ENCODE assay signal across 19 cellular contexts in the genomic region with DNA sequence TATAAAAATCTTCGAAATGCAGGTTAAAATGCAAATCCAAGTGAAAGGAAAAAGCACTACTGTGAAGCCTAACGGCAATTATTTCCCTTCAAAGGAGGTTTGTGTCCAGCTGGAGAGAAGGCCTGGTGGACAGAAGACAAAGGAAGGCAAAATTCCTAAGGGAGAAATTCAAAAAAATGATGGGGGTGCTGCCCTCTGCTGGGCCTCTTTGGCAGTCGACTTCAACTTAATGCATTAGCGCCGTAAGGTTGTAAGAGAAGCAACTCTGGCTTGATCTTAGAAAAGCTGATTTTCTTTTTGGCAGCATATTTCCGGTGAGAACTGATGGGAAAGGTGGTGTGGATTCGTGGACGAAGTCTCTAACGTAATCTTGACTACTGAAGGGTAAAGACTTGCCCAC. TPM values are rescaled to one million over a fixed set of nuclear protein-coding genes. Genes with fewer than 3 reads are reported as not detected.
DNase-seq lines count a peak whose midpoint lies in the region; ATAC-seq and TF ChIP-seq lines count a peak whose summit lies in the region.
"Had no signal": no experiment of that assay in that cellular context is flagged by ENCODE, and none has a peak within 500 bp of the region (broad histone marks: within the 10 kb centered on the region; RNA-seq: fewer than 3 reads in every experiment).

No MANE protein-coding gene starts in this region.

- H3K27ac ChIP-seq in GM23338 (ENCODE audit: low read depth) (no peak overlapping the region), PC-9 (no peak overlapping the region)
- H3K27ac ChIP-seq: BLaER1, Peyer's patch, suprapubic skin had no signal

- no peak overlapping the region for H3K4me3 Mint-ChIP-seq in GM23338
- no peak overlapping the region for H3K4me3 Mint-ChIP-seq in activated CD4-positive, alpha-beta T cell treated with anti-CD3 and anti-CD28 coated beads for 36 hours

- H3K4me1 ChIP-seq in GM23338 (ENCODE audit: insufficient read depth) (no peaks in the 10 kb centered on the region), PC-9 (replicated peaks; ENCODE audit: insufficient read depth) (no peaks in the 10 kb centered on the region)
- H3K4me1 ChIP-seq: BLaER1, Peyer's patch, suprapubic skin had no signal

- H2AFZ ChIP-seq in GM23338: no peak overlapping the region
- H2AFZ ChIP-seq in PC-9: no peak overlapping the region

- H3K4me3 ChIP-seq in BJ (ENCODE audit: low read depth, low read length) (no peak overlapping the region), GM23338 (no peak overlapping the region), PC-9 (no peak overlapping the region), fibroblast of mammary gland (ENCODE audit: control insufficient read depth, low read depth, low read length) (no peak overlapping the region)
- H3K4me3 ChIP-seq: BLaER1, Peyer's patch, suprapubic skin had no signal

- intact Hi-C loops in PC-9 (cut with micrococcal nuclease; ENCODE audit: unreplicated experiment): no loop called here
- intact Hi-C loops in activated CD4-positive, alpha-beta T cell treated with anti-CD3 and anti-CD28 coated beads for 36 hours (cut with DNase I, micrococcal nuclease): no loop called here

- 0 out of 2 replicates have a peak, but pooled peaks cover 10% of the 10 kb centered on the region for H3F3A ChIP-seq in GM23338 (replicated peaks; ENCODE audit: low read depth)
- peaks cover 15% of the 10 kb centered on the region for H3F3A ChIP-seq in PC-9 (ENCODE audit: insufficient read depth, low read depth)

- CTCF ChIA-PET in BJ (lab: Yijun Ruan, JAX): no interaction called here
- CTCF ChIA-PET in PC-9 (lab: Charles Lee): no interaction called here
- CTCF ChIA-PET in activated CD4-positive, alpha-beta T cell treated with anti-CD3 and anti-CD28 coated beads for 36 hours (lab: Charles Lee): no interaction called here

- peaks cover 63% of the 10 kb centered on the region for H3K9me3 ChIP-seq in PC-9 (ENCODE audit: insufficient read depth, low read depth)

- H4K20me1 ChIP-seq in GM23338 (replicated peaks; ENCODE audit: insufficient read depth): no peaks in the 10 kb centered on the region
- H4K20me1 ChIP-seq in PC-9 (ENCODE audit: insufficient read depth): no peaks in the 10 kb centered on the region
- H4K20me1 ChIP-seq: BLaER1 had no signal

- peaks cover 75% of the 10 kb centered on the region for H3K36me3 Mint-ChIP-seq in GM23338 (ENCODE audit: low read depth)
- H3K36me3 Mint-ChIP-seq in activated CD4-positive, alpha-beta T cell treated with anti-CD3 and anti-CD28 coated beads for 36 hours (ENCODE audit: low read depth): peaks cover 56% of the 10 kb centered on the region

- no peak overlapping the region for H3K4me2 ChIP-seq in GM23338
- no peak overlapping the region for H3K4me2 ChIP-seq in PC-9
- H3K4me2 ChIP-seq: BLaER1 had no signal

- peaks cover 96% of the 10 kb centered on the region for H3K9me3 Mint-ChIP-seq in GM23338
- peaks cover 64% of the 10 kb centered on the region for H3K9me3 Mint-ChIP-seq in activated CD4-positive, alpha-beta T cell treated with anti-CD3 and anti-CD28 coated beads for 36 hours (ENCODE audit: low read depth)

- H3K36me3 ChIP-seq in BJ (ENCODE audit: control insufficient read depth, insufficient read depth, low read length) (no peaks in the 10 kb centered on the region), GM23338 (ENCODE audit: insufficient read depth) (peaks cover 22% of the 10 kb centered on the region), PC-9 (ENCODE audit: low read depth) (0 out of 2 replicates have a peak, but pooled peaks cover 3% of the 10 kb centered on the region)

- H3K9me2 ChIP-seq in GM23338 (ENCODE audit: insufficient read depth): no peaks in the 10 kb centered on the region
- no peaks in the 10 kb centered on the region for H3K9me2 ChIP-seq in PC-9 (ENCODE audit: insufficient read depth)

- ATAC-seq in GM23338 (no peak), HG02588 (IDR thresholded peaks at IDR 0.05; ENCODE audit: unreplicated experiment) (no peak), HG03175 (IDR thresholded peaks at IDR 0.05; ENCODE audit: unreplicated experiment) (no peak)
- ATAC-seq in activated CD4-positive, alpha-beta T cell treated with anti-CD3 and anti-CD28 coated beads for 36 hours: no peak

- peaks cover 9% of the 10 kb centered on the region for H3K27me3 Mint-ChIP-seq in GM23338 (ENCODE audit: insufficient read depth, low read depth, poor library complexity)
- H3K27me3 Mint-ChIP-seq in activated CD4-positive, alpha-beta T cell treated with anti-CD3 and anti-CD28 coated beads for 36 hours: no peaks in the 10 kb centered on the region

- POLR2A ChIA-PET in BJ (lab: Charles Lee): no interaction called here
- POLR2A ChIA-PET in PC-9 (lab: Charles Lee; ENCODE audit: unreplicated experiment): no interaction called here
- POLR2A ChIA-PET in activated CD4-positive, alpha-beta T cell treated with anti-CD3 and anti-CD28 coated beads for 36 hours (lab: Charles Lee): no interaction called here

- no peaks in the 10 kb centered on the region for H3K4me1 Mint-ChIP-seq in GM23338
- H3K4me1 Mint-ChIP-seq in activated CD4-positive, alpha-beta T cell treated with anti-CD3 and anti-CD28 coated beads for 36 hours: no peaks in the 10 kb centered on the region

- H3K27ac Mint-ChIP-seq in GM23338: no peak overlapping the region
- H3K27ac Mint-ChIP-seq in activated CD4-positive, alpha-beta T cell treated with anti-CD3 and anti-CD28 coated beads for 36 hours: no peak overlapping the region

- 0 out of 2 replicates have a peak, but pooled peaks have one; percentile 9 for TF ChIP-seq CTCF in BJ (IDR thresholded peaks at IDR 0.05; ENCODE audit: insufficient read depth, low read depth, low read length)
- peak; percentile 53 to 82 for TF ChIP-seq CTCF in GM23338 (conservative IDR thresholded peaks at IDR 0.05; ENCODE audit: low read depth in 2 of 2)
- TF ChIP-seq CTCF in PC-9 (conservative IDR thresholded peaks at IDR 0.05): 0 out of 2 replicates have a peak, but pooled peaks have one; percentile 23
- TF ChIP-seq CTCF in fibroblast of mammary gland (conservative IDR thresholded peaks at IDR 0.05; ENCODE audit: control insufficient read depth, insufficient read depth, low read depth, low read length): peak; percentile 10

- H3K79me2 ChIP-seq in GM23338 (replicated peaks; ENCODE audit: insufficient read depth) (no peaks in the 10 kb centered on the region), PC-9 (ENCODE audit: low read depth) (no peaks in the 10 kb centered on the region)

- H3K27me3 ChIP-seq in BJ (ENCODE audit: control insufficient read depth, insufficient read depth, low read length) (no peaks in the 10 kb centered on the region), GM23338 (ENCODE audit: insufficient read depth) (0 out of 2 replicates have a peak, but pooled peaks cover 4% of the 10 kb centered on the region), PC-9 (ENCODE audit: insufficient read depth, low read depth) (no peaks in the 10 kb centered on the region)
- H3K27me3 ChIP-seq: BLaER1, Peyer's patch, suprapubic skin had no signal

- no TSS peak for BruUV-seq in PC-9 (replicated peaks; lab: Mats Ljungman, UMichigan)

- no peak for DNase-seq in BJ (ENCODE audit: low read depth)
- DNase-seq in GM23338 (ENCODE audit: low spot score): peak; percentile 62
- DNase-seq in PC-9: no peak
- DNase-seq in fibroblast of mammary gland (ENCODE audit: low read depth): no peak
- DNase-seq in activated CD4-positive, alpha-beta T cell treated with anti-CD3 and anti-CD28 coated beads for 36 hours: no peak
- no peak for DNase-seq in stimulated activated CD4-positive, alpha-beta T cell treated with anti-CD3 and anti-CD28 coated beads, Interleukin-2, amount 100 ng/mL, for 48 hours
- DNase-seq: DMS79; erythroblast; glutamatergic neuron; NCI-H1436; NCI-H446; Peyer's patch; retina; stimulated activated CD4-positive, alpha-beta T cell treated with anti-CD3 and anti-CD28 coated beads, Interleukin-1b, Interleukin-23, amount 100 ng/mL, for 48 hours; T-helper 1 cell had no signal

TF ChIP-seq in GM23338, 12 proteins besides CTCF, POLR2A, EP300 and RAD21:
- TF ChIP-seq JUNB (IDR thresholded peaks at IDR 0.05; ENCODE audit: unreplicated experiment) (no peak), ETS1 (IDR thresholded peaks at IDR 0.05) (no peak), ZNF331 (CRISPR knock-in tag; IDR thresholded peaks at IDR 0.05; ENCODE audit: low read depth) (no peak), CREB1 (CRISPR knock-in tag; IDR thresholded peaks at IDR 0.05; ENCODE audit: low read depth) (no peak)

RNA-seq across cellular contexts. Expression of gene CHFR, which starts 34.3 kb away (rescaled TPM):
- polyA plus RNA-seq in BJ (2011; rRNA removed) (29.5 and 41.6 TPM in 2 replicates), GM23338 (2016; fragmentation: Nextera tagmentation; extraction: Ambion mirVana) (20.6 and 23.0 TPM in 2 replicates)
- 46.3 and 78.2 TPM in 2 replicates for polyA minus RNA-seq in BJ (2011; rRNA and poly(A)+ RNA removed)
- 42.7 and 47.7 TPM in 2 replicates for total RNA-seq in GM23338 (2014; rRNA removed; shearing (Covaris generic))
- 15.5 and 17.8 TPM in 2 replicates for total RNA-seq in PC-9 (2021)
- total RNA-seq in activated CD4-positive, alpha-beta T cell treated with anti-CD3 and anti-CD28 coated beads for 36 hours: 10 to 100 TPM; 36.5 to 36.8 TPM

RNA-seq across cellular contexts. Expression of gene ZNF605, which starts 34.4 kb away (rescaled TPM):
- 4.7 and 8.7 TPM in 2 replicates for polyA plus RNA-seq in BJ (2011; rRNA removed)
- polyA minus RNA-seq in BJ (2011; rRNA and poly(A)+ RNA removed): 2.6 and 4.6 TPM in 2 replicates
- total RNA-seq in GM23338 (2014; rRNA removed; shearing (Covaris generic)): 14.4 and 17.1 TPM in 2 replicates
- polyA plus RNA-seq in GM23338 (2016; fragmentation: Nextera tagmentation; extraction: Ambion mirVana): 10.7 and 13.5 TPM in 2 replicates
- total RNA-seq in PC-9 (2021): 10.9 and 13.5 TPM in 2 replicates
- total RNA-seq in activated CD4-positive, alpha-beta T cell treated with anti-CD3 and anti-CD28 coated beads for 36 hours: 1 to 10 TPM; 8.0 to 8.3 TPM

Comparison
In these comparisons a context has a peak if more than half of its experiments do, and no peak if none do; other contexts are left out.
1. CTCF ChIP-seq: peak in every context shown above with its lines; median percentile 68 in GM23338; 23 in PC-9; 10 in fibroblast of mammary gland; 9 in BJ.